8 cellular contexts compared by ENCODE assay signal in the genomic region with DNA sequence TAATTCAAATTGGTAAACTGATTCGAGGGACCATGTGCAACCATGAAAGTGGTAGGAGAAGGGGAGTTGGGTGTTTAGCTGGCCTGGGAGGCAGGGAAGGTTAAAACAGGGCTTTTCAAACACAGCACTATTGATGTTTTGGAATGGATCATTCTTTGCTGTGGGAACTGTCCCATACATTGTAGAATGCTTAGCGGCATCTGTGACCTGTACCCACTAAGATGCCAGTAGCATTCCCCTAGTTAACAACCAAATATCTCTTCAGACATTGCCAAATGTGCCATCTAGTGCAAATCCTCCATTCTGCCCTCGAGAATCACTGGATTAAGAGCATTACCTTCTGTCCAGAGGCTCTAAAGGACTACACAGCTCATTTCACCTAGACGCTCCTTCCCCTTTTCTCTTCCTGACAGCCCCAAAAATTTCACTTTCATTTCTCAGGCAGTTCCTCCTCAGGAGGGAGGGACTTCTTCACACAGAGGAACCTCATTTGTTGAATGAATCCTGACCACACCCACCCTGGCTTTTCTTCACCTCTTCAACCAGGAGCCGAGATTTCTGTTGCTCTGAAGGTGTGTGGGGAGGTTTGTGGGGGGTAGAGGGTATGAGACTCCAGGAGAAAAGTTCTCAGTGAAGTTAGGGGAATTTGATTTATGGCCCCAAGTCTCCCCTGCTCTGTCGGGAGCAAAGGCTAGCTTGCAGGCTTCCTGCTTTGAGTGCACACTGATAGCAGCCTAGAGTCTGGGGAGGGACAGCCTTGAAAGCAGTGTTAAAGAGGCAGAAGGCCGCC. TPM values are rescaled to one million over a fixed set of nuclear protein-coding genes. Genes with fewer than 3 reads are reported as not detected.
A peak's percentile ranks its signal among the peaks of the same experiment; 100 is the strongest.
DNase-seq lines count a peak whose midpoint lies in the region; ATAC-seq, FAIRE-seq and TF ChIP-seq lines count a peak whose summit lies in the region.

A gene with protein sequence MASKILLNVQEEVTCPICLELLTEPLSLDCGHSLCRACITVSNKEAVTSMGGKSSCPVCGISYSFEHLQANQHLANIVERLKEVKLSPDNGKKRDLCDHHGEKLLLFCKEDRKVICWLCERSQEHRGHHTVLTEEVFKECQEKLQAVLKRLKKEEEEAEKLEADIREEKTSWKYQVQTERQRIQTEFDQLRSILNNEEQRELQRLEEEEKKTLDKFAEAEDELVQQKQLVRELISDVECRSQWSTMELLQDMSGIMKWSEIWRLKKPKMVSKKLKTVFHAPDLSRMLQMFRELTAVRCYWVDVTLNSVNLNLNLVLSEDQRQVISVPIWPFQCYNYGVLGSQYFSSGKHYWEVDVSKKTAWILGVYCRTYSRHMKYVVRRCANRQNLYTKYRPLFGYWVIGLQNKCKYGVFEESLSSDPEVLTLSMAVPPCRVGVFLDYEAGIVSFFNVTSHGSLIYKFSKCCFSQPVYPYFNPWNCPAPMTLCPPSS (plus strand): TSS at position 513 of the 790 bp plus-strand sequence. CDS start 7,331 bp downstream, outside the sequence.

- H3K36me3 Mint-ChIP-seq in activated B cell treated with CpG ODN at 0.5 μM for 24 hours (ENCODE audit: low read depth) = peaks cover 14% of the 10 kb centered on the region

- TF ChIP-seq CTCF in DND-41 (IDR thresholded peaks at IDR 0.05; ENCODE audit: borderline replicate concordance, extremely low read depth, low read length, poor library complexity, severe bottlenecking) = no peak
- TF ChIP-seq CTCF in activated B cell treated with CpG ODN at 0.5 μM for 24 hours (IDR thresholded peaks at IDR 0.05) = no peak

- H3K79me2 ChIP-seq in DND-41 (ENCODE audit: insufficient read depth, low read length) = no peaks in the 10 kb centered on the region

- H3K9me3 ChIP-seq in DND-41 (ENCODE audit: insufficient read depth, low read length, severe bottlenecking) = no peaks in the 10 kb centered on the region

- CTCF ChIA-PET in activated B cell treated with CpG ODN at 0.5 μM for 24 hours (lab: Charles Lee) = interaction anchor here (1.2 to 1.3 kb wide), 2 partner anchors 60 to 65 kb away, joined by 3 to 4 read pairs; a partner anchor contains a TSS

- POLR2A ChIA-PET in activated B cell treated with CpG ODN at 0.5 μM for 24 hours (lab: Charles Lee) = interaction anchor here (0.5 to 3.0 kb wide), 9 partner anchors 11 to 1017 kb away, joined by 3 to 21 read pairs (median 3); a partner anchor contains a TSS

- peak; percentile 76 for DNase-seq in DND-41
- DNase-seq in HuH-7.5 (ENCODE audit: low spot score) = peak; percentile 33
- DNase-seq in activated B cell treated with CpG ODN at 0.5 μM for 24 hours = peak; percentile 35
- peak; percentile 64 for DNase-seq in left kidney (ENCODE audit: low read depth, low spot score)
- DNase-seq in stimulated activated CD4-positive, alpha-beta T cell treated with anti-CD3 and anti-CD28 coated beads, Interleukin-4, amount 100 ng/mL, for 24 hours = peak; percentile 65
- no peak for DNase-seq in NCI-H345 treated with DMSO at 0.1 percent for 48 hours (lab: John Stamatoyannopoulos, UW; ENCODE audit: unreplicated experiment)

- H2AFZ ChIP-seq in DND-41 (ENCODE audit: low read depth, low read length) = peak within 1 kb of the TSS; percentile 91

- H3K27me3 Mint-ChIP-seq in activated B cell treated with CpG ODN at 0.5 μM for 24 hours = no peaks in the 10 kb centered on the region

- peak within 1 kb of the TSS; percentile 60 for H3K9ac ChIP-seq in DND-41 (ENCODE audit: low read depth, low read length)

- no peaks in the 10 kb centered on the region for H3K9me3 Mint-ChIP-seq in activated B cell treated with CpG ODN at 0.5 μM for 24 hours

- H3K27me3 ChIP-seq in DND-41 (ENCODE audit: insufficient read depth, low read length, poor library complexity) = no peaks in the 10 kb centered on the region

- H3K36me3 ChIP-seq in DND-41 (ENCODE audit: insufficient read depth, low read length) = no peaks in the 10 kb centered on the region

- peak within 1 kb of the TSS; percentile 96 for H3K27ac Mint-ChIP-seq in activated B cell treated with CpG ODN at 0.5 μM for 24 hours

- H3K4me3 ChIP-seq in DND-41 (ENCODE audit: low read depth in 1 of 2, low read length in 2 of 2) = peak within 1 kb of the TSS; percentile 33 to 74; a peak in 3 of 4 replicates

- peaks cover 46% of the 10 kb centered on the region for H3K4me1 Mint-ChIP-seq in activated B cell treated with CpG ODN at 0.5 μM for 24 hours

- H3K4me3 Mint-ChIP-seq in activated B cell treated with CpG ODN at 0.5 μM for 24 hours = peak within 1 kb of the TSS; percentile 94

- H3K4me2 ChIP-seq in DND-41 (ENCODE audit: insufficient read depth, low read length) = peak within 1 kb of the TSS; percentile 80

- no peaks in the 10 kb centered on the region for H4K20me1 ChIP-seq in DND-41 (ENCODE audit: insufficient read depth, low read length)

- intact Hi-C loops in activated B cell treated with CpG ODN at 0.5 μM for 24 hours (cut with micrococcal nuclease) = loop anchor here (1.0 to 10.0 kb wide), 7 partner anchors 8 to 1890 kb away; a partner anchor contains a TSS

- ATAC-seq in DND-41 (ENCODE audit: insufficient read depth, low read depth) = peak; percentile 98
- peak; percentile 97 for ATAC-seq in GM21576 (IDR thresholded peaks at IDR 0.05; ENCODE audit: unreplicated experiment)
- ATAC-seq in activated B cell treated with CpG ODN at 0.5 μM for 24 hours (ENCODE audit: low read depth) = peak; percentile 98

- H3K4me1 ChIP-seq in DND-41 (ENCODE audit: insufficient read depth, low read length) = peaks cover 23% of the 10 kb centered on the region

- FAIRE-seq in colon (lab: Jason Lieb, UNC) = peak; percentile 62

- peak within 1 kb of the TSS; percentile 80 for H3K27ac ChIP-seq in DND-41 (ENCODE audit: low read length)

RNA-seq across cellular contexts. Expression of the gene that starts here (rescaled TPM):
- 25.9 and 28.7 TPM in 2 replicates for total RNA-seq in activated B cell treated with CpG ODN at 0.5 μM for 24 hours
